Comparison of ENCODE assay signal across 7 cellular contexts in the genomic region with DNA sequence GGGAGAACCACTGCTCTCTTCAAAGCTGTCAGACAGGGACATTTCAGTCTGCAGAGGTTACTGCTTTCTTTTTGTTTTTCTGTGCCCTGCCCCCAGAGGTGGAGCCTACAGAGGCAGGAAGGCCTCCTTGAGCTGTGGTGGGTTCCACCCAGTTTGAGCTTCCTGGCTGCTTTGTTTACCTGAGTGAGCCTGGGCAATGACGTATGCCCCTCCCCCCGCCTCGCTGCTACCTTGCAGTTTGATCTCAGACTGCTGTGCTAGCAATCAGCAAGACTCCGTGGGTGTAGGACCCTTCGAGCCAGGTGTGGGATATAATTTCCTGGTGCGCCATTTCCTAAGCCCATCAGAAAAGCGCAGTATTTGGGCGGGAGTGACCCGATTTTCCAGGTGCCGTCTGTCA. TPM values are rescaled to one million over a fixed set of nuclear protein-coding genes. Genes with fewer than 3 reads are reported as not detected.
DNase-seq lines count a peak whose midpoint lies in the region; FAIRE-seq lines count a peak whose summit lies in the region.
"Not testable (repeated sequence)": the region's sequence is repeated elsewhere in the genome, so short reads cannot be mapped to it uniquely, and the experiment has no call there.

No MANE protein-coding gene starts in this region.

- not testable (repeated sequence) for H3K9me3 ChIP-seq in small intestine (ENCODE audit: control insufficient read depth, low read depth)

- DNase-seq in DMS53 (lab: John Stamatoyannopoulos, UW) (peak; percentile 15), small intestine (peak; percentile 6)
- peak; percentile 2 to 6 for DNase-seq in activated CD4-positive, alpha-beta T cell treated with anti-CD3 and anti-CD28 coated beads, Interleukin-2, amount 50 U/mL, for 48 hours
- peak; percentile 29 for DNase-seq in activated T-cell treated with anti-CD3 and anti-CD28 coated beads, Interleukin-2, amount 50 U/mL, for 1 hour
- DNase-seq in activated effector memory CD4-positive, alpha-beta T cell treated with Interleukin-2 at 50 U/mL for 16 hours: peak; percentile 53
- peak; percentile 82 for DNase-seq in central memory CD4-positive, alpha-beta T cell

- peaks cover 30% of the 10 kb centered on the region for H3K4me1 Mint-ChIP-seq in T-helper 1 cell treated with Interleukin-12 subunit alpha and Interleukin-12 subunit beta and Interleukin-4 antibody, amounts not matched to agents 30 μg/mL and 1 μg/mL, for 36 hours (ENCODE audit: low read depth)

- not testable (repeated sequence) for H3K4me1 ChIP-seq in small intestine (ENCODE audit: control insufficient read depth in 2 of 2, insufficient read depth in 1 of 2, low read depth in 1 of 2, low read length in 1 of 2)

- H3K4me3 ChIP-seq in small intestine (ENCODE audit: low read depth in 1 of 2, low read length in 2 of 2): not testable (repeated sequence)

- not testable (repeated sequence) for H3K36me3 ChIP-seq in small intestine (ENCODE audit: control insufficient read depth in 2 of 2, insufficient read depth in 2 of 2, low read length in 2 of 2)

- H3K9me3 Mint-ChIP-seq in T-helper 1 cell treated with Interleukin-12 subunit alpha and Interleukin-12 subunit beta and Interleukin-4 antibody, amounts not matched to agents 30 μg/mL and 1 μg/mL, for 36 hours: peaks cover 57% of the 10 kb centered on the region

- H3K36me3 Mint-ChIP-seq in T-helper 1 cell treated with Interleukin-12 subunit alpha and Interleukin-12 subunit beta and Interleukin-4 antibody, amounts not matched to agents 30 μg/mL and 1 μg/mL, for 36 hours (ENCODE audit: low read depth): peaks cover 40% of the 10 kb centered on the region

- 89 to 98% (median 89%) methylated on average over 10 of the region's 10 CpGs for WGBS in small intestine, 3 donors

- H3K27ac Mint-ChIP-seq in T-helper 1 cell treated with Interleukin-12 subunit alpha and Interleukin-12 subunit beta and Interleukin-4 antibody, amounts not matched to agents 30 μg/mL and 1 μg/mL, for 36 hours: peak overlapping the region; percentile 74

- peak overlapping the region; percentile 31 for H3K4me3 Mint-ChIP-seq in T-helper 1 cell treated with Interleukin-12 subunit alpha and Interleukin-12 subunit beta and Interleukin-4 antibody, amounts not matched to agents 30 μg/mL and 1 μg/mL, for 36 hours

- H3K27me3 ChIP-seq in small intestine (ENCODE audit: control insufficient read depth in 2 of 2, insufficient read depth in 2 of 2, low read length in 2 of 2): not testable (repeated sequence)

- not testable (repeated sequence) for H3K27me3 Mint-ChIP-seq in T-helper 1 cell treated with Interleukin-12 subunit alpha and Interleukin-12 subunit beta and Interleukin-4 antibody, amounts not matched to agents 30 μg/mL and 1 μg/mL, for 36 hours (ENCODE audit: low read depth)

- not testable (repeated sequence) for H3K27ac ChIP-seq in small intestine (ENCODE audit: low read depth in 1 of 2, low read length in 1 of 2)

- not testable (repeated sequence) for FAIRE-seq in small intestine (lab: Jason Lieb, UNC)

RNA-seq across cellular contexts. Expression of a gene that starts 48.4 kb away (rescaled TPM):
- polyA plus RNA-seq in small intestine: 10 to 100 TPM; 19.1 to 60.8 (median 25.4) TPM

Comparison
In these comparisons a context has a peak if more than half of its experiments do, and no peak if none do; other contexts are left out.
1. DNase-seq: peak in every context shown above with its lines; median percentile 82 in central memory CD4-positive, alpha-beta T cell; 53 in activated effector memory CD4-positive, alpha-beta T cell treated with Interleukin-2 at 50 U/mL for 16 hours; 29 in activated T-cell treated with anti-CD3 and anti-CD28 coated beads, Interleukin-2, amount 50 U/mL, for 1 hour; 15 in DMS53; 6 in small intestine; 4 in activated CD4-positive, alpha-beta T cell treated with anti-CD3 and anti-CD28 coated beads, Interleukin-2, amount 50 U/mL, for 48 hours.